31 cellular contexts compared by ENCODE assay signal in genomic region chr12:130446846-130447654, GRCh38.
"Had no signal": no experiment of that assay in that cellular context is flagged by ENCODE, and none has a peak within 500 bp of the region (broad histone marks: within the 10 kb centered on the region; RNA-seq: fewer than 3 reads in every experiment).

No MANE protein-coding gene starts in this region.

- DNase-seq: activated CD4-positive, alpha-beta memory T cell treated with anti-CD3 and anti-CD28 coated beads for 36 hours; activated CD4-positive, alpha-beta T cell treated with anti-CD3 and anti-CD28 coated beads for 36 hours; activated CD4-positive, alpha-beta T cell treated with anti-CD3 and anti-CD28 coated beads, Interleukin-2, amount 10 ng/mL, durations not matched to agents 24 days and 14 days; activated CD4-positive, CD25-positive, alpha-beta regulatory T cell; activated CD4-positive, CD25-positive, alpha-beta regulatory T cell treated with anti-CD3 and anti-CD28 coated beads, Interleukin-2, amount 50 U/mL, for 72 hours; activated CD8-positive, alpha-beta memory T cell treated with anti-CD3 and anti-CD28 coated beads, Interleukin-2, amount 10 ng/mL, durations not matched to agents 7 days and 5 days; activated CD8-positive, alpha-beta memory T cell treated with anti-CD3 and anti-CD28 coated beads, Interleukin-2, amount 50 U/mL, for 4 hours; activated CD8-positive, alpha-beta T cell treated with anti-CD3 and anti-CD28 coated beads, Interleukin-2, amount 10 ng/mL, durations not matched to agents 7 days and 5 days; activated effector memory CD4-positive, alpha-beta T cell treated with anti-CD3 and anti-CD28 coated beads, Interleukin-2, amount 50 U/mL, for 16 hours; activated naive CD4-positive, alpha-beta T cell treated with anti-CD3 and anti-CD28 coated beads for 36 hours; activated naive CD8-positive, alpha-beta T cell treated with anti-CD3 and anti-CD28 coated beads, Interleukin-2, amount 10 ng/mL, durations not matched to agents 7 days and 5 days; activated T-cell treated with anti-CD3 and anti-CD28 coated beads, Interleukin-2, amount 50 U/mL, for 1 hour; activated T-cell treated with anti-CD3 and anti-CD28 coated beads, Interleukin-2, amount 50 U/mL, for 48 hours; colonic mucosa; effector CD8-positive, alpha-beta T cell; foreskin fibroblast; glutamatergic neuron; SW 1271; T-cell; T1000; WERI-Rb-1 had no signal

- H3K27me3 ChIP-seq: ascending aorta, breast epithelium, colonic mucosa had no signal

- H3K36me3 ChIP-seq: ascending aorta, breast epithelium, colonic mucosa, heart left ventricle had no signal

- H3K9me3 Mint-ChIP-seq: activated CD4-positive, alpha-beta memory T cell treated with anti-CD3 and anti-CD28 coated beads for 36 hours; activated CD4-positive, alpha-beta T cell treated with anti-CD3 and anti-CD28 coated beads, Interleukin-2, amount 10 ng/mL, durations not matched to agents 24 days and 14 days; activated naive CD4-positive, alpha-beta T cell treated with anti-CD3 and anti-CD28 coated beads for 36 hours; activated naive CD4-positive, alpha-beta T cell treated with anti-CD3 and anti-CD28 coated beads, Interleukin-2, amount 50 U/mL, for 24 hours; activated naive CD8-positive, alpha-beta T cell treated with anti-CD3 and anti-CD28 coated beads, Interleukin-2, amount 10 ng/mL, durations not matched to agents 7 days and 5 days; activated T-helper 1 cell treated with anti-CD3 and anti-CD28 coated beads, Interleukin-12 subunit alpha, Interleukin-12 subunit beta, Interleukin-2, Interleukin-4 antibody, amounts not matched to agents 30 ng/mL and 10 ng/mL and 1 ng/mL, durations not matched to agents 14 hours and 24 hours and 36 hours; activated T-helper 2 cell treated with anti-CD3 and anti-CD28 coated beads, Interferon-gamma antibody, Interleukin-2, Interleukin-4, amounts not matched to agents 10 μg/mL and 5 μg/mL and 100 μg/mL, durations not matched to agents 14 hours and 24 hours and 36 hours; T-cell; T-helper 1 cell treated with Interleukin-12 subunit alpha and Interleukin-12 subunit beta and Interleukin-4 antibody, amounts not matched to agents 30 μg/mL and 1 μg/mL, for 36 hours; T-helper 2 cell treated with Interferon-gamma antibody and Interleukin-4, amounts not matched to agents 5 μg/mL and 100 μg/mL, for 36 hours had no signal

- H3K9me3 ChIP-seq: ascending aorta, breast epithelium, colonic mucosa, heart left ventricle had no signal

- H3K27ac Mint-ChIP-seq: activated CD4-positive, alpha-beta memory T cell treated with anti-CD3 and anti-CD28 coated beads for 36 hours; activated CD4-positive, alpha-beta T cell treated with anti-CD3 and anti-CD28 coated beads for 36 hours; activated CD4-positive, alpha-beta T cell treated with anti-CD3 and anti-CD28 coated beads, Interleukin-2, amount 10 ng/mL, durations not matched to agents 24 days and 14 days; activated CD8-positive, alpha-beta memory T cell treated with anti-CD3 and anti-CD28 coated beads, Interleukin-2, amount 10 ng/mL, durations not matched to agents 7 days and 5 days; activated CD8-positive, alpha-beta T cell treated with anti-CD3 and anti-CD28 coated beads, Interleukin-2, amount 10 ng/mL, durations not matched to agents 7 days and 5 days; activated naive CD4-positive, alpha-beta T cell treated with anti-CD3 and anti-CD28 coated beads for 36 hours; activated naive CD4-positive, alpha-beta T cell treated with anti-CD3 and anti-CD28 coated beads, Interleukin-2, amount 50 U/mL, for 24 hours; activated naive CD8-positive, alpha-beta T cell treated with anti-CD3 and anti-CD28 coated beads, Interleukin-2, amount 10 ng/mL, durations not matched to agents 7 days and 5 days; activated T-helper 1 cell treated with anti-CD3 and anti-CD28 coated beads, Interleukin-12 subunit alpha, Interleukin-12 subunit beta, Interleukin-2, Interleukin-4 antibody, amounts not matched to agents 30 ng/mL and 10 ng/mL and 1 ng/mL, durations not matched to agents 14 hours and 24 hours and 36 hours; activated T-helper 2 cell treated with anti-CD3 and anti-CD28 coated beads, Interferon-gamma antibody, Interleukin-2, Interleukin-4, amounts not matched to agents 10 μg/mL and 5 μg/mL and 100 μg/mL, durations not matched to agents 14 hours and 24 hours and 36 hours; brain; T-cell; T-helper 1 cell treated with Interleukin-12 subunit alpha and Interleukin-12 subunit beta and Interleukin-4 antibody, amounts not matched to agents 30 μg/mL and 1 μg/mL, for 36 hours; T-helper 2 cell treated with Interferon-gamma antibody and Interleukin-4, amounts not matched to agents 5 μg/mL and 100 μg/mL, for 36 hours had no signal

- H3K4me3 ChIP-seq: ascending aorta, breast epithelium, colonic mucosa, heart left ventricle had no signal

- H3K36me3 Mint-ChIP-seq: activated CD4-positive, alpha-beta memory T cell treated with anti-CD3 and anti-CD28 coated beads for 36 hours; activated CD8-positive, alpha-beta memory T cell treated with anti-CD3 and anti-CD28 coated beads, Interleukin-2, amount 10 ng/mL, durations not matched to agents 7 days and 5 days; activated naive CD4-positive, alpha-beta T cell treated with anti-CD3 and anti-CD28 coated beads, Interleukin-2, amount 50 U/mL, for 24 hours; activated naive CD8-positive, alpha-beta T cell treated with anti-CD3 and anti-CD28 coated beads, Interleukin-2, amount 10 ng/mL, durations not matched to agents 7 days and 5 days; T-cell had no signal

- H3K4me3 Mint-ChIP-seq: activated CD4-positive, alpha-beta memory T cell treated with anti-CD3 and anti-CD28 coated beads for 36 hours; activated CD4-positive, alpha-beta T cell treated with anti-CD3 and anti-CD28 coated beads for 36 hours; activated CD4-positive, alpha-beta T cell treated with anti-CD3 and anti-CD28 coated beads, Interleukin-2, amount 10 ng/mL, durations not matched to agents 24 days and 14 days; activated CD8-positive, alpha-beta memory T cell treated with anti-CD3 and anti-CD28 coated beads, Interleukin-2, amount 10 ng/mL, durations not matched to agents 7 days and 5 days; activated CD8-positive, alpha-beta T cell treated with anti-CD3 and anti-CD28 coated beads, Interleukin-2, amount 10 ng/mL, durations not matched to agents 7 days and 5 days; activated naive CD4-positive, alpha-beta T cell treated with anti-CD3 and anti-CD28 coated beads for 36 hours; activated naive CD4-positive, alpha-beta T cell treated with anti-CD3 and anti-CD28 coated beads, Interleukin-2, amount 50 U/mL, for 24 hours; activated naive CD8-positive, alpha-beta T cell treated with anti-CD3 and anti-CD28 coated beads, Interleukin-2, amount 10 ng/mL, durations not matched to agents 7 days and 5 days; activated T-helper 1 cell treated with anti-CD3 and anti-CD28 coated beads, Interleukin-12 subunit alpha, Interleukin-12 subunit beta, Interleukin-2, Interleukin-4 antibody, amounts not matched to agents 30 ng/mL and 10 ng/mL and 1 ng/mL, durations not matched to agents 14 hours and 24 hours and 36 hours; brain; T-cell; T-helper 1 cell treated with Interleukin-12 subunit alpha and Interleukin-12 subunit beta and Interleukin-4 antibody, amounts not matched to agents 30 μg/mL and 1 μg/mL, for 36 hours; T-helper 2 cell treated with Interferon-gamma antibody and Interleukin-4, amounts not matched to agents 5 μg/mL and 100 μg/mL, for 36 hours had no signal

- H3K27ac ChIP-seq: ascending aorta, breast epithelium, colonic mucosa, heart left ventricle, WERI-Rb-1 had no signal

- H3K4me1 ChIP-seq: ascending aorta, breast epithelium, colonic mucosa, heart left ventricle had no signal

- H3K27me3 Mint-ChIP-seq: activated CD4-positive, alpha-beta memory T cell treated with anti-CD3 and anti-CD28 coated beads for 36 hours; activated CD4-positive, alpha-beta T cell treated with anti-CD3 and anti-CD28 coated beads for 36 hours; activated CD4-positive, alpha-beta T cell treated with anti-CD3 and anti-CD28 coated beads, Interleukin-2, amount 10 ng/mL, durations not matched to agents 24 days and 14 days; activated CD8-positive, alpha-beta memory T cell treated with anti-CD3 and anti-CD28 coated beads, Interleukin-2, amount 10 ng/mL, durations not matched to agents 7 days and 5 days; activated naive CD4-positive, alpha-beta T cell treated with anti-CD3 and anti-CD28 coated beads, Interleukin-2, amount 50 U/mL, for 24 hours; activated naive CD8-positive, alpha-beta T cell treated with anti-CD3 and anti-CD28 coated beads, Interleukin-2, amount 10 ng/mL, durations not matched to agents 7 days and 5 days; T-cell had no signal

- H3K4me1 Mint-ChIP-seq: activated CD4-positive, alpha-beta T cell treated with anti-CD3 and anti-CD28 coated beads for 36 hours; activated CD4-positive, alpha-beta T cell treated with anti-CD3 and anti-CD28 coated beads, Interleukin-2, amount 10 ng/mL, durations not matched to agents 24 days and 14 days; activated CD8-positive, alpha-beta memory T cell treated with anti-CD3 and anti-CD28 coated beads, Interleukin-2, amount 10 ng/mL, durations not matched to agents 7 days and 5 days; activated naive CD4-positive, alpha-beta T cell treated with anti-CD3 and anti-CD28 coated beads, Interleukin-2, amount 50 U/mL, for 24 hours; activated naive CD8-positive, alpha-beta T cell treated with anti-CD3 and anti-CD28 coated beads, Interleukin-2, amount 10 ng/mL, durations not matched to agents 7 days and 5 days; brain; T-cell had no signal

- ATAC-seq: activated CD4-positive, alpha-beta T cell treated with anti-CD3 and anti-CD28 coated beads for 36 hours; activated CD8-positive, alpha-beta memory T cell treated with anti-CD3 and anti-CD28 coated beads, Interleukin-2, amount 10 ng/mL, durations not matched to agents 7 days and 5 days; activated CD8-positive, alpha-beta T cell treated with anti-CD3 and anti-CD28 coated beads, Interleukin-2, amount 10 ng/mL, durations not matched to agents 7 days and 5 days; esophagus mucosa; heart left ventricle; T-cell had no signal
